ENCODE assay signal across 32 cellular contexts in the genomic region with DNA sequence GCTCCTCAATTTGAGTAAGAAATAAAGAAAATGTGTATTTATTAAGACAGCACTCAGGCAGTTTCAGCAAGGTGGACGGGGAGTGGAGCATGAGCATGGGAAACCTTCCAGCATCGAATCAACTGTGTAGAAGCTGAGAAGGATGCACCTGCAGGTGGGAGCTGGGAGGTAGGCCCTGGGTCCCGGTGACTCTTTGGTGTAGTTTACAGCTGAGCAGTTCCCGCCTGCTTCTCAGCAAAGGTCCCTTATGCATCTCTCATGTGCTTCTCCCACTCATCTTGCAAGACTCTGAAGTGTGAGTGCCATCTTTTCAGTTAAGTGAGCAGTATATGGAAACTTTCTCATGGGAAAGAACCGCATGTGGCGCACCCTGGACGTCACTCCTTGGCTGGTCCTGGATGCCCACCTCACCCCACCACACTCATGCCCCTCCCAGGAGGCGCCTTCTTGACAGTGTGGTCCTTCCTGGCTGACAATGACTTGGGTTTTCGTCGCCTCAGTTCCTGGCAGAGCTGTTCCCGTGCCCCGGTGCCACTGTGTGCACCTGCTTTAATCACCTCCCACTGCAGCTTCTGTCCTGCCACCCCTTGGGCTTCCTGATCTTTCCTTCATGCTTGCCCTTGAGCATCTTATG.
"Had no signal": no experiment of that assay in that cellular context is flagged by ENCODE, and none has a peak within 500 bp of the region (broad histone marks: within the 10 kb centered on the region; RNA-seq: fewer than 3 reads in every experiment).

No MANE protein-coding gene starts in this region.

- H3K4me2 ChIP-seq: KMS-11 had no signal

- H3K9me3 Mint-ChIP-seq: activated CD4-positive, alpha-beta T cell treated with anti-CD3 and anti-CD28 coated beads, Interleukin-2, amount 10 ng/mL, durations not matched to agents 24 days and 14 days; activated CD8-positive, alpha-beta T cell treated with anti-CD3 and anti-CD28 coated beads for 36 hours; activated naive CD4-positive, alpha-beta T cell treated with anti-CD3 and anti-CD28 coated beads, Interleukin-2, amount 50 U/mL, for 72 hours; activated T-cell treated with anti-CD3 and anti-CD28 coated beads, Interleukin-2, amount 50 U/mL, for 72 hours; activated T-helper 17 cell treated with anti-CD3 and anti-CD28 coated beads, Interleukin-2, amount 50 U/mL, for 72 hours had no signal

- H3K27ac Mint-ChIP-seq: activated CD4-positive, alpha-beta T cell treated with anti-CD3 and anti-CD28 coated beads, Interleukin-2, amount 10 ng/mL, durations not matched to agents 24 days and 14 days; activated CD8-positive, alpha-beta T cell treated with anti-CD3 and anti-CD28 coated beads for 36 hours; activated naive CD4-positive, alpha-beta T cell treated with anti-CD3 and anti-CD28 coated beads, Interleukin-2, amount 50 U/mL, for 72 hours; activated T-cell treated with anti-CD3 and anti-CD28 coated beads, Interleukin-2, amount 50 U/mL, for 72 hours; activated T-helper 17 cell treated with anti-CD3 and anti-CD28 coated beads, Interleukin-2, amount 50 U/mL, for 72 hours had no signal

- DNase-seq: activated CD4-positive, alpha-beta T cell treated with anti-CD3 and anti-CD28 coated beads, Interleukin-2, amount 10 ng/mL, durations not matched to agents 24 days and 14 days; activated CD4-positive, alpha-beta T cell treated with anti-CD3 and anti-CD28 coated beads, Interleukin-2, amount 50 U/mL, for 4 hours; activated CD8-positive, alpha-beta T cell treated with anti-CD3 and anti-CD28 coated beads for 36 hours; activated effector memory CD4-positive, alpha-beta T cell treated with anti-CD3 and anti-CD28 coated beads, Interleukin-2, amount 50 U/mL, for 16 hours; activated naive CD4-positive, alpha-beta T cell; activated T-cell treated with anti-CD3 and anti-CD28 coated beads, Interleukin-2, amount 50 U/mL, for 1 hour; activated T-cell treated with anti-CD3 and anti-CD28 coated beads, Interleukin-2, amount 50 U/mL, for 72 hours; adrenal gland; body of pancreas; caudate nucleus; MM.1S; MV-4-11; NCI-H1092; NCI-H1436 treated with DMSO at 0.1 percent for 48 hours; NCI-H1694 treated with DMSO at 0.1 percent for 48 hours; NCI-H2029; NCI-H2171 treated with DMSO at 0.1 percent for 48 hours; NCI-H2227 treated with DMSO at 0.1 percent for 48 hours; NCI-H524 treated with DMSO at 0.1 percent for 48 hours; NCI-H748 treated with DMSO at 0.1 percent for 48 hours; NK-92 treated with Interleukin-12 subunit alpha and Interleukin-12 subunit beta, amount 100 ng/mL, for 24 hours; PC-3; SIG-M5; T1000 had no signal

- H3K4me3 ChIP-seq: adrenal gland, body of pancreas, breast epithelium had no signal

- H3K27me3 Mint-ChIP-seq: activated CD8-positive, alpha-beta T cell treated with anti-CD3 and anti-CD28 coated beads for 36 hours; activated T-helper 17 cell treated with anti-CD3 and anti-CD28 coated beads, Interleukin-2, amount 50 U/mL, for 72 hours had no signal

- H3K4me1 ChIP-seq: adrenal gland, body of pancreas, breast epithelium had no signal

- H3K9ac ChIP-seq: KMS-11 had no signal

- H3K27ac ChIP-seq: adrenal gland, body of pancreas, breast epithelium, KMS-11, RWPE1 had no signal

- H3K36me3 ChIP-seq: adrenal gland, breast epithelium had no signal

- H3K36me3 Mint-ChIP-seq: activated naive CD4-positive, alpha-beta T cell treated with anti-CD3 and anti-CD28 coated beads, Interleukin-2, amount 50 U/mL, for 72 hours had no signal

- H3K4me3 Mint-ChIP-seq: activated CD4-positive, alpha-beta T cell treated with anti-CD3 and anti-CD28 coated beads, Interleukin-2, amount 10 ng/mL, durations not matched to agents 24 days and 14 days; activated CD8-positive, alpha-beta T cell treated with anti-CD3 and anti-CD28 coated beads for 36 hours; activated T-cell treated with anti-CD3 and anti-CD28 coated beads, Interleukin-2, amount 50 U/mL, for 72 hours; activated T-helper 17 cell treated with anti-CD3 and anti-CD28 coated beads, Interleukin-2, amount 50 U/mL, for 72 hours had no signal

- FAIRE-seq: astrocyte, RCC 7860 had no signal

- ATAC-seq: activated CD8-positive, alpha-beta T cell treated with anti-CD3 and anti-CD28 coated beads for 36 hours; activated naive CD4-positive, alpha-beta T cell treated with anti-CD3 and anti-CD28 coated beads, Interleukin-2, amount 50 U/mL, for 72 hours; activated T-cell treated with anti-CD3 and anti-CD28 coated beads, Interleukin-2, amount 50 U/mL, for 72 hours; activated T-helper 17 cell treated with anti-CD3 and anti-CD28 coated beads, Interleukin-2, amount 50 U/mL, for 72 hours; body of pancreas; PC-3; Right ventricle myocardium inferior had no signal

- H3K27me3 ChIP-seq: adrenal gland, body of pancreas, breast epithelium had no signal

- H3K9me3 ChIP-seq: adrenal gland, body of pancreas, breast epithelium had no signal
